In the genomic region with DNA sequence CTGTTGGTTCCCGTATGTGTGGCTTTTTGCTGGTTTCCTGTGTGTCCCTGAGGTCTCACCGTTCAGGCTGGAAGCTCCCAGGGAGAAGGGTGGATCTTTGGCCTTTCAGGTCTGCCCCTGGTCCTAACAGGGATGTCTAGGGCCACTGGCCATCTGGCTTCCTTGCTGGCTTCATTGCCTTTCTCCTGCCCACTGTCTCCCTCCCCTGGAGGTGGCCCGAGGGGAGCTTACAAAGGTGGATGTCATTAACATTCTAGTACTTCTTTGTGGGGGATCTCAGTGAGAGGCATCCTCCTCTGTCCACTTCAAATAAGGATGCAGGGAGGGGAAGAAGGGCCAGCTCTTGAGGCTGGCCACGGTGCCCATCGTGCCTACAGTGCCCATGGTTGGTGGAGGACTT, we compare ENCODE assay signal across 20 cellular contexts. TPM values are rescaled to one million over a fixed set of nuclear protein-coding genes. Genes with fewer than 3 reads are reported as not detected.
A peak's percentile ranks its signal among the peaks of the same experiment; 100 is the strongest.
DNase-seq lines count a peak whose midpoint lies in the region; ATAC-seq, FAIRE-seq and TF ChIP-seq lines count a peak whose summit lies in the region.
"Had no signal": no experiment of that assay in that cellular context is flagged by ENCODE, and none has a peak within 500 bp of the region (broad histone marks: within the 10 kb centered on the region; RNA-seq: fewer than 3 reads in every experiment).

No MANE protein-coding gene starts in this region.

- H3K9me2 ChIP-seq in PC-3 (replicated peaks; ENCODE audit: low read length): no peaks in the 10 kb centered on the region

- H3K23ac ChIP-seq in neuronal stem cell (ENCODE audit: low read depth, low read length, poor library complexity): no peak overlapping the region

- H3K27me3 ChIP-seq in sigmoid colon: no peaks in the 10 kb centered on the region
- no peaks in the 10 kb centered on the region for H3K27me3 ChIP-seq in vagina
- H3K27me3 ChIP-seq in PC-3 (ENCODE audit: low read length): no peaks in the 10 kb centered on the region
- H3K27me3 ChIP-seq in neuronal stem cell (ENCODE audit: control insufficient read depth in 3 of 3, insufficient read depth in 3 of 3, low read depth in 1 of 3, low read length in 3 of 3): peaks cover 0 to 33% (median 0%) of the 10 kb centered on the region in 3 experiments
- no peaks in the 10 kb centered on the region for H3K27me3 ChIP-seq in aorta (ENCODE audit: control insufficient read depth in 1 of 2, insufficient read depth in 2 of 2, low read length in 1 of 2)

- no peaks in the 10 kb centered on the region for H3K4me1 ChIP-seq in kidney (ENCODE audit: control insufficient read depth in 1 of 2, insufficient read depth in 1 of 2, low read depth in 1 of 2, low read length in 2 of 2)
- H3K4me1 ChIP-seq in sigmoid colon: peaks cover 0 to 76% (median 51%) of the 10 kb centered on the region in 4 donors
- H3K4me1 ChIP-seq in vagina: peaks cover 50% of the 10 kb centered on the region
- no peaks in the 10 kb centered on the region for H3K4me1 ChIP-seq in PC-3 (ENCODE audit: insufficient read depth, low read length)
- no peaks in the 10 kb centered on the region for H3K4me1 ChIP-seq in neuronal stem cell (ENCODE audit: control insufficient read depth in 2 of 2, insufficient read depth in 1 of 2, low read depth in 1 of 2, low read length in 2 of 2)
- H3K4me1 ChIP-seq in aorta (ENCODE audit: control insufficient read depth in 1 of 2, insufficient read depth in 2 of 2, low read length in 2 of 2): no peaks in the 10 kb centered on the region

- no peak overlapping the region for H3K9ac ChIP-seq in kidney (ENCODE audit: low read length in 2 of 2)
- no peak overlapping the region for H3K9ac ChIP-seq in PC-3 (ENCODE audit: low read length)
- H3K9ac ChIP-seq in neuronal stem cell (ENCODE audit: low read depth, low read length, poor library complexity): no peak overlapping the region
- H3K9ac ChIP-seq: BLaER1 had no signal

- no peak overlapping the region for H2BK12ac ChIP-seq in neuronal stem cell (ENCODE audit: low read length)

- no peak for FAIRE-seq in kidney (lab: Jason Lieb, UNC)
- FAIRE-seq: A204.1, D721Med, RCC 7860 had no signal

- H3K18ac ChIP-seq in neuronal stem cell (ENCODE audit: low read length): no peak overlapping the region

- no peak overlapping the region for H2BK15ac ChIP-seq in neuronal stem cell (ENCODE audit: low read length)

- no peak overlapping the region for H3K4ac ChIP-seq in neuronal stem cell (ENCODE audit: low read length)

- H3K4me3 ChIP-seq in kidney (ENCODE audit: low read length in 2 of 2): no peak overlapping the region
- H3K4me3 ChIP-seq in sigmoid colon: no peak overlapping the region
- H3K4me3 ChIP-seq in vagina: no peak overlapping the region
- no peak overlapping the region for H3K4me3 ChIP-seq in PC-3 (ENCODE audit: low read length)
- H3K4me3 ChIP-seq in neuronal stem cell (ENCODE audit: low read length in 2 of 2): no peak overlapping the region
- H3K4me3 ChIP-seq in aorta (ENCODE audit: low read length in 2 of 2): no peak overlapping the region
- H3K4me3 ChIP-seq: BLaER1 had no signal

- ATAC-seq in left ventricle myocardium superior: no peak
- ATAC-seq in PC-3: no peak
- ATAC-seq in aorta (ENCODE audit: low FRiP score): no peak
- ATAC-seq: HCT116 had no signal

- no peak overlapping the region for H2BK5ac ChIP-seq in neuronal stem cell (ENCODE audit: low read length)

- POLR2A ChIA-PET in PC-3 (lab: Charles Lee; ENCODE audit: unreplicated experiment): interaction anchor here (0.6 kb wide), 1 partner anchor 10 kb away, joined by 14 read pairs; no protein-coding TSS in a partner anchor

- no peak for TF ChIP-seq EP300 in sigmoid colon (IDR thresholded peaks at IDR 0.05)

- H3F3A ChIP-seq in PC-3 (ENCODE audit: low read length, unreplicated experiment): no peaks in the 10 kb centered on the region

- H3K36me3 ChIP-seq in kidney (ENCODE audit: control insufficient read depth in 1 of 2, insufficient read depth in 2 of 2, low read length in 2 of 2) (no peaks in the 10 kb centered on the region), sigmoid colon (peaks cover 0 to 34% (median 7%) of the 10 kb centered on the region in 4 donors), vagina (no peaks in the 10 kb centered on the region), PC-3 (ENCODE audit: low read depth, low read length) (no peaks in the 10 kb centered on the region), neuronal stem cell (replicated peaks in 1 of 2; ENCODE audit: control insufficient read depth in 2 of 2, insufficient read depth in 2 of 2, low read length in 2 of 2) (no peaks in the 10 kb centered on the region), aorta (ENCODE audit: control insufficient read depth in 1 of 2, insufficient read depth in 2 of 2, low read length in 1 of 2) (no peaks in the 10 kb centered on the region)
- H3K36me3 ChIP-seq: BLaER1 had no signal

- H3K4me2 ChIP-seq in PC-3 (ENCODE audit: low read length) (no peak overlapping the region), neuronal stem cell (ENCODE audit: insufficient read depth, low read length, poor library complexity, severe bottlenecking) (no peak overlapping the region)
- H3K4me2 ChIP-seq: BLaER1 had no signal

- TF ChIP-seq POLR2A in sigmoid colon (IDR thresholded peaks at IDR 0.05) (no peak), vagina (IDR thresholded peaks at IDR 0.05) (no peak)

- H4K8ac ChIP-seq in neuronal stem cell (ENCODE audit: low read depth, low read length): no peak overlapping the region

- H3K9me3 ChIP-seq in kidney (ENCODE audit: control insufficient read depth in 1 of 2, low read length in 2 of 2) (no peaks in the 10 kb centered on the region), sigmoid colon (no peaks in the 10 kb centered on the region), vagina (no peaks in the 10 kb centered on the region), PC-3 (ENCODE audit: low read length) (no peaks in the 10 kb centered on the region), neuronal stem cell (replicated peaks in 1 of 2; ENCODE audit: control insufficient read depth in 2 of 2, insufficient read depth in 1 of 2, low read depth in 1 of 2, low read length in 2 of 2) (no peaks in the 10 kb centered on the region), aorta (ENCODE audit: control insufficient read depth, low read length) (no peaks in the 10 kb centered on the region)
- H3K9me3 ChIP-seq: BLaER1 had no signal

- BruUV-seq in PC-3 (replicated peaks; lab: Mats Ljungman, UMichigan): no TSS peak

- H3K14ac ChIP-seq in neuronal stem cell (ENCODE audit: low read length): no peak overlapping the region

- H4K20me1 ChIP-seq in PC-3 (ENCODE audit: low read length): no peaks in the 10 kb centered on the region

- TF ChIP-seq CTCF in kidney (IDR thresholded peaks at IDR 0.05; ENCODE audit: borderline replicate concordance, extremely low read depth, insufficient read depth) (no peak), sigmoid colon (IDR thresholded peaks at IDR 0.05) (no peak), vagina (IDR thresholded peaks at IDR 0.05) (no peak), PC-3 (conservative IDR thresholded peaks at IDR 0.05; ENCODE audit: low read depth, low read length) (no peak)

- H2AFZ ChIP-seq in PC-3 (ENCODE audit: low read length) (no peak overlapping the region), neuronal stem cell (ENCODE audit: low read length) (no peak overlapping the region)

- no peaks in the 10 kb centered on the region for H3K79me1 ChIP-seq in neuronal stem cell (ENCODE audit: low read depth, low read length)

- H3K79me2 ChIP-seq in PC-3 (ENCODE audit: low read length): no peaks in the 10 kb centered on the region

- H2AK5ac ChIP-seq in neuronal stem cell (ENCODE audit: low read depth, low read length): no peak overlapping the region

- H4K91ac ChIP-seq in neuronal stem cell (ENCODE audit: low read depth, low read length, poor library complexity): no peak overlapping the region

- CTCF ChIA-PET in PC-3 (lab: Charles Lee): interaction anchor here (0.6 kb wide), 1 partner anchor 197 kb away, joined by 3 read pairs; no protein-coding TSS in a partner anchor

- WGBS in sigmoid colon, 2 donors: 52 to 73% methylated on average over 5 of the region's 5 CpGs
- WGBS in neuronal stem cell (ENCODE audit: extremely low coverage in 2 of 2, insufficient read length in 2 of 2, insufficient replicate concordance in 1 of 2), 2 donors: no CpG with 5 or more reads among the region's 5 CpGs
- 77 to 80% methylated on average over 5 of the region's 5 CpGs for WGBS in aorta, 2 donors

- DNase-seq in left ventricle myocardium superior: peak; percentile 9
- no peak for DNase-seq in cardiac septum (ENCODE audit: low spot score)
- DNase-seq in kidney: peak; percentile 39
- DNase-seq in sigmoid colon: no peak
- no peak for DNase-seq in vagina (ENCODE audit: extremely low spot score in 2 of 2)
- DNase-seq in PC-3: no peak
- no peak for DNase-seq in neuronal stem cell (ENCODE audit: low spot score)
- no peak for DNase-seq in aorta
- DNase-seq: CD8-positive, alpha-beta memory T cell; DMS79 treated with DMSO at 0.1 percent for 48 hours; KBM-7; NCI-H1436 treated with DMSO at 0.1 percent for 48 hours; NCI-H2081 treated with DMSO at 0.1 percent for 48 hours; NCI-H524; SIG-M5 had no signal

- H2BK120ac ChIP-seq in neuronal stem cell (ENCODE audit: low read depth, low read length): no peak overlapping the region

- H3K27ac ChIP-seq in kidney (ENCODE audit: low read depth in 2 of 2, low read length in 2 of 2) (no peak overlapping the region), sigmoid colon (peak overlapping the region; percentile 61 to 95 (median 82)), vagina (peak overlapping the region; percentile 66), PC-3 (ENCODE audit: low read length) (no peak overlapping the region), neuronal stem cell (replicated peaks; ENCODE audit: low read length) (no peak overlapping the region), aorta (ENCODE audit: low read depth in 1 of 2, low read length in 2 of 2) (no peak overlapping the region)
- H3K27ac ChIP-seq: BLaER1 had no signal

- intact Hi-C loops in left ventricle myocardium superior (cut with micrococcal nuclease): no loop called here
- intact Hi-C loops in cardiac septum (cut with DNase I): no loop called here
- intact Hi-C loops in kidney (cut with DNase I): no loop called here
- intact Hi-C loops in sigmoid colon (cut with DNase I): no loop called here
- intact Hi-C loops in vagina (cut with DNase I): loop anchor here (1.0 kb wide), 1 partner anchor 8 kb away; no protein-coding TSS in a partner anchor
- intact Hi-C loops in PC-3 (cut with micrococcal nuclease): no loop called here
- intact Hi-C loops in aorta (cut with DNase I): no loop called here

RNA-seq across cellular contexts. Expression of a gene that starts 35.2 kb away (rescaled TPM):
- total RNA-seq in left ventricle myocardium superior (7.3 TPM), cardiac septum (5.3 TPM), kidney (8.6 TPM), sigmoid colon (100 to 1,000 TPM in 1 of 4 donors, 10 to 100 TPM in 2, 1 to 10 TPM in 1; 8.2 to 106 (median 35.7) TPM), vagina (5.2 TPM), PC-3 (2014; rRNA removed) (0.11 and 0.35 TPM in 2 replicates), aorta (10 to 100 TPM in 1 of 2 donors, 1 to 10 TPM in 1; 7.8 to 14.8 TPM)
- polyA plus RNA-seq in kidney (ENCODE audit: insufficient read depth, low read depth, low replicate concordance) (0.99 TPM), sigmoid colon (10 to 100 TPM in 1 of 3 donors, 1 to 10 TPM in 2; 3.6 to 44.0 (median 6.0) TPM), aorta (1 to 10 TPM in 1 of 2 donors, under 1 TPM in 1; 0.25 to 1.4 TPM)
- 0.42 TPM for polyA plus RNA-seq in neuronal stem cell (2013, experiment 1 of 2)
- 0.24 TPM for polyA plus RNA-seq in neuronal stem cell (2013, experiment 2 of 2)
- total RNA-seq: CD8-positive, alpha-beta memory T cell had no signal
- polyA plus RNA-seq: CD8-positive, alpha-beta memory T cell had no signal

Comparison
In these comparisons a context has a peak if more than half of its experiments do, and no peak if none do; other contexts are left out.
1. DNase-seq: peak in left ventricle myocardium superior (single experiment) and kidney (single experiment); none in cardiac septum (single experiment), sigmoid colon (single experiment), vagina (0 of 2), PC-3 (single experiment), neuronal stem cell (single experiment) and aorta (0 of 2).
2. H3K27ac ChIP-seq: peak in sigmoid colon (4 of 4) and vagina (single experiment); none in kidney (0 of 2), PC-3 (single experiment), neuronal stem cell (single experiment) and aorta (0 of 2).